1 cellular context compared by ENCODE assay signal in genomic region chr6:87742106-87742505, GRCh38.
A peak's percentile ranks its signal among the peaks of the same experiment; 100 is the strongest.
TF ChIP-seq lines count a peak whose summit lies in the region.

No MANE protein-coding gene starts in this region.

TF ChIP-seq in GM12878, 131 proteins besides CTCF, POLR2A, EP300 and RAD21 (continued from another document and continues in another):
- no peak for TF ChIP-seq CBX3 (IDR thresholded peaks at IDR 0.05; ENCODE audit: borderline replicate concordance, low read depth)
- no peak for TF ChIP-seq CHD4 (IDR thresholded peaks at IDR 0.05)
- no peak for TF ChIP-seq ZSCAN29 (IDR thresholded peaks at IDR 0.05)
- no peak for TF ChIP-seq PAX8 (IDR thresholded peaks at IDR 0.05)
- TF ChIP-seq KDM1A (IDR thresholded peaks at IDR 0.05; ENCODE audit: borderline replicate concordance), result no peak
- peak; percentile 44; the same call in 1 of the 2 replicates for TF ChIP-seq TCF12 (IDR thresholded peaks at IDR 0.05; ENCODE audit: low read depth, low read length)
- no peak for TF ChIP-seq SIN3A (IDR thresholded peaks at IDR 0.05; ENCODE audit: low read depth, low read length)
- no peak for TF ChIP-seq TARDBP (IDR thresholded peaks at IDR 0.05; ENCODE audit: borderline replicate concordance)
- TF ChIP-seq RBBP5 (conservative IDR thresholded peaks at IDR 0.05), result no peak
- TF ChIP-seq RUNX3 (IDR thresholded peaks at IDR 0.05; ENCODE audit: low read length), result peak; percentile 84
- TF ChIP-seq HDGF (IDR thresholded peaks at IDR 0.05), result no peak
- no peak for TF ChIP-seq CHD2 (IDR thresholded peaks at IDR 0.05; ENCODE audit: borderline replicate concordance, low read depth, low read length)
- no peak for TF ChIP-seq HCFC1 (IDR thresholded peaks at IDR 0.05; ENCODE audit: low read length)
- TF ChIP-seq ZBTB11 (CRISPR knock-in tag; IDR thresholded peaks at IDR 0.05), result no peak
- TF ChIP-seq E4F1 (IDR thresholded peaks at IDR 0.05; ENCODE audit: borderline replicate concordance, partially characterized antibody), result no peak
- TF ChIP-seq IRF4 (IDR thresholded peaks at IDR 0.05; ENCODE audit: low read depth, low read length), result 0 out of 2 replicates have a peak, but pooled peaks have one; percentile 20
- peak; percentile 38; the same call in 1 of the 2 replicates for TF ChIP-seq IKZF1 (conservative IDR thresholded peaks at IDR 0.05)
- TF ChIP-seq CREM (IDR thresholded peaks at IDR 0.05; ENCODE audit: low read depth), result peak; percentile 43; the same call in 1 of the 2 replicates
- no peak for TF ChIP-seq BACH1 (IDR thresholded peaks at IDR 0.05; ENCODE audit: borderline replicate concordance)
- TF ChIP-seq CEBPZ (IDR thresholded peaks at IDR 0.05; ENCODE audit: low read depth, low read length), result no peak
- no peak for TF ChIP-seq FOXM1 (IDR thresholded peaks at IDR 0.05; ENCODE audit: low read depth, low read length)
- TF ChIP-seq SPI1 (IDR thresholded peaks at IDR 0.05; ENCODE audit: borderline replicate concordance, insufficient read depth, low read depth, low read length), result no peak
- no peak for TF ChIP-seq FOXK2 (IDR thresholded peaks at IDR 0.05)
- TF ChIP-seq MYB (IDR thresholded peaks at IDR 0.05; ENCODE audit: borderline replicate concordance, low read depth, low read length), result no peak
- TF ChIP-seq BHLHE40 (IDR thresholded peaks at IDR 0.05; ENCODE audit: borderline replicate concordance in 1 of 2, low read depth in 2 of 2, low read length in 1 of 2), result peak in 1 of 2 experiments; percentile 54; a peak in 2 of 4 replicates
- no peak for TF ChIP-seq NKRF (conservative IDR thresholded peaks at IDR 0.05)
- peak; percentile 64 for TF ChIP-seq USF1 (IDR thresholded peaks at IDR 0.05; ENCODE audit: borderline replicate concordance, extremely low read length, insufficient read depth, low read depth, low read length)
- no peak; the same call in 1 of the 2 replicates for TF ChIP-seq ATF2 (IDR thresholded peaks at IDR 0.05; ENCODE audit: low read length)
- TF ChIP-seq NFYA (IDR thresholded peaks at IDR 0.05; ENCODE audit: borderline replicate concordance, low read depth, low read length), result no peak
- TF ChIP-seq PAX5 (IDR thresholded peaks at IDR 0.05; ENCODE audit: borderline replicate concordance, low read depth, low read length), result no peak
- 0 out of 2 replicates have a peak, but pooled peaks have one; percentile 21 for TF ChIP-seq DPF2 (IDR thresholded peaks at IDR 0.05)
- no peak for TF ChIP-seq NR2C2 (IDR thresholded peaks at IDR 0.05; ENCODE audit: borderline replicate concordance, control insufficient read depth, insufficient read length, low read depth)
- TF ChIP-seq RCOR1 (conservative IDR thresholded peaks at IDR 0.05; ENCODE audit: low read depth, low read length), result no peak
- TF ChIP-seq MAX (IDR thresholded peaks at IDR 0.05; ENCODE audit: low read depth, low read length), result no peak
- TF ChIP-seq SIX5 (IDR thresholded peaks at IDR 0.05; ENCODE audit: low read depth, low read length, severe bottlenecking), result no peak
- TF ChIP-seq ZNF687 (IDR thresholded peaks at IDR 0.05), result peak; percentile 88
- TF ChIP-seq NFIC (IDR thresholded peaks at IDR 0.05; ENCODE audit: low read depth, low read length), result peak; percentile 59; the same call in 1 of the 2 replicates
- TF ChIP-seq PBX3 (IDR thresholded peaks at IDR 0.05; ENCODE audit: insufficient replicate concordance, low read depth, low read length), result peak; percentile 24
- TF ChIP-seq TAF1 (IDR thresholded peaks at IDR 0.05; ENCODE audit: borderline replicate concordance, low read depth, low read length), result no peak
- peak; percentile 64 for TF ChIP-seq EED (IDR thresholded peaks at IDR 0.05; ENCODE audit: low read depth)
- 0 out of 2 replicates have a peak, but pooled peaks have one; percentile 20 for TF ChIP-seq CBX5 (IDR thresholded peaks at IDR 0.05; ENCODE audit: low read depth)
- no peak for TF ChIP-seq GATAD2B (conservative IDR thresholded peaks at IDR 0.05; ENCODE audit: low read depth)
- TF ChIP-seq IKZF2 (IDR thresholded peaks at IDR 0.05), result peak; percentile 50 to 58; a peak in 3 of 4 replicates
- no peak for TF ChIP-seq NR2F1 (conservative IDR thresholded peaks at IDR 0.05)
